Comparison of ENCODE assay signal across 13 cellular contexts in genomic region chr18:74282359-74283254, GRCh38. TPM values are rescaled to one million over a fixed set of nuclear protein-coding genes. Genes with fewer than 3 reads are reported as not detected.
DNase-seq lines count a peak whose midpoint lies in the region; ATAC-seq and TF ChIP-seq lines count a peak whose summit lies in the region.
"Had no signal": no experiment of that assay in that cellular context is flagged by ENCODE, and none has a peak within 500 bp of the region (broad histone marks: within the 10 kb centered on the region; RNA-seq: fewer than 3 reads in every experiment).

No MANE protein-coding gene starts in this region.

- ATAC-seq in DND-41 (ENCODE audit: insufficient read depth, low read depth) (peak; percentile 19; the same call in 2 of the 3 replicates), esophagus mucosa (peak; percentile 19), GM19351 (IDR thresholded peaks at IDR 0.05; ENCODE audit: unreplicated experiment) (no peak), HG02642 (IDR thresholded peaks at IDR 0.05; ENCODE audit: poor library complexity, unreplicated experiment) (no peak)

- no peak overlapping the region for H3K4me2 ChIP-seq in DND-41 (ENCODE audit: insufficient read depth, low read length)

- TF ChIP-seq CTCF in DND-41 (IDR thresholded peaks at IDR 0.05; ENCODE audit: borderline replicate concordance, extremely low read depth, low read length, poor library complexity, severe bottlenecking): no peak
- no peak for TF ChIP-seq CTCF in vagina (IDR thresholded peaks at IDR 0.05)

- H3K9ac ChIP-seq in DND-41 (ENCODE audit: low read depth, low read length): no peak overlapping the region
- no peak overlapping the region for H3K9ac ChIP-seq in rectal smooth muscle tissue (ENCODE audit: low read length)

- H4K20me1 ChIP-seq in DND-41 (ENCODE audit: insufficient read depth, low read length): peaks cover 17% of the 10 kb centered on the region; the same call in 1 of the 2 replicates

- peaks cover 10% of the 10 kb centered on the region for H3K27me3 ChIP-seq in DND-41 (ENCODE audit: insufficient read depth, low read length, poor library complexity)
- no peaks in the 10 kb centered on the region for H3K27me3 ChIP-seq in rectal smooth muscle tissue (ENCODE audit: control insufficient read depth, insufficient read depth, low read length)
- H3K27me3 ChIP-seq in vagina: no peaks in the 10 kb centered on the region

- H3K27ac ChIP-seq in DND-41 (ENCODE audit: low read length) (no peak overlapping the region), rectal smooth muscle tissue (ENCODE audit: low read depth, low read length) (peak overlapping the region; percentile 85), vagina (no peak overlapping the region)
- H3K27ac ChIP-seq: SK-N-MC had no signal

- DNase-seq in DND-41 (no peak), LoVo (ENCODE audit: low spot score) (peak; percentile 29), vagina (ENCODE audit: extremely low spot score in 2 of 2) (no peak)
- DNase-seq in activated CD8-positive, alpha-beta memory T cell treated with anti-CD3 and anti-CD28 coated beads, Interleukin-2, amount 50 U/mL, for 4 hours: no peak
- DNase-seq: activated effector memory CD4-positive, alpha-beta T cell treated with Interleukin-2 at 50 U/mL for 16 hours; KBM-7; occipital lobe had no signal

- H3K4me3 ChIP-seq in DND-41 (ENCODE audit: low read depth in 1 of 2, low read length in 2 of 2) (no peak overlapping the region), rectal smooth muscle tissue (ENCODE audit: low read length) (no peak overlapping the region), vagina (no peak overlapping the region)
- H3K4me3 ChIP-seq: HAP-1, SK-N-MC had no signal

- H3K4me1 ChIP-seq in DND-41 (ENCODE audit: insufficient read depth, low read length) (peaks cover 4% of the 10 kb centered on the region; the same call in 1 of the 2 replicates), rectal smooth muscle tissue (ENCODE audit: control insufficient read depth, insufficient read depth, low read length) (peaks cover 37% of the 10 kb centered on the region), vagina (peaks cover 46% of the 10 kb centered on the region)
- H3K4me1 ChIP-seq: HAP-1 had no signal

- intact Hi-C loops in vagina (cut with DNase I): no loop called here

- TF ChIP-seq POLR2A in vagina (IDR thresholded peaks at IDR 0.05): no peak

- peaks cover 7% of the 10 kb centered on the region; the same call in 1 of the 2 replicates for H3K79me2 ChIP-seq in DND-41 (ENCODE audit: insufficient read depth, low read length)

- H3K9me3 ChIP-seq in DND-41 (ENCODE audit: insufficient read depth, low read length, severe bottlenecking) (no peaks in the 10 kb centered on the region), vagina (no peaks in the 10 kb centered on the region)
- H3K9me3 ChIP-seq: HAP-1 had no signal

- no peaks in the 10 kb centered on the region for H3K36me3 ChIP-seq in DND-41 (ENCODE audit: insufficient read depth, low read length)
- no peaks in the 10 kb centered on the region for H3K36me3 ChIP-seq in rectal smooth muscle tissue (ENCODE audit: control insufficient read depth, insufficient read depth, low read length)
- H3K36me3 ChIP-seq in vagina: peaks cover 0 to 4% of the 10 kb centered on the region in 2 donors
- H3K36me3 ChIP-seq: HAP-1 had no signal

- no peak overlapping the region for H2AFZ ChIP-seq in DND-41 (ENCODE audit: low read depth, low read length)

RNA-seq across cellular contexts. Expression of gene CYB5A, which starts 9.2 kb away (rescaled TPM):
- total RNA-seq in esophagus mucosa: 74.4 TPM
- 88.6 TPM for total RNA-seq in vagina

RNA-seq across cellular contexts. Expression of gene C18orf63, which starts 33.0 kb away (rescaled TPM):
- total RNA-seq in esophagus mucosa (not detected), vagina (not detected)
- total RNA-seq: occipital lobe had no signal

Comparison
In these comparisons a context has a peak if more than half of its experiments do, and no peak if none do; other contexts are left out.
1. ATAC-seq: peak in DND-41 (single experiment) and esophagus mucosa (single experiment); none in GM19351 (single experiment) and HG02642 (single experiment).